ENCODE assay signal across 8 cellular contexts in the genomic region with DNA sequence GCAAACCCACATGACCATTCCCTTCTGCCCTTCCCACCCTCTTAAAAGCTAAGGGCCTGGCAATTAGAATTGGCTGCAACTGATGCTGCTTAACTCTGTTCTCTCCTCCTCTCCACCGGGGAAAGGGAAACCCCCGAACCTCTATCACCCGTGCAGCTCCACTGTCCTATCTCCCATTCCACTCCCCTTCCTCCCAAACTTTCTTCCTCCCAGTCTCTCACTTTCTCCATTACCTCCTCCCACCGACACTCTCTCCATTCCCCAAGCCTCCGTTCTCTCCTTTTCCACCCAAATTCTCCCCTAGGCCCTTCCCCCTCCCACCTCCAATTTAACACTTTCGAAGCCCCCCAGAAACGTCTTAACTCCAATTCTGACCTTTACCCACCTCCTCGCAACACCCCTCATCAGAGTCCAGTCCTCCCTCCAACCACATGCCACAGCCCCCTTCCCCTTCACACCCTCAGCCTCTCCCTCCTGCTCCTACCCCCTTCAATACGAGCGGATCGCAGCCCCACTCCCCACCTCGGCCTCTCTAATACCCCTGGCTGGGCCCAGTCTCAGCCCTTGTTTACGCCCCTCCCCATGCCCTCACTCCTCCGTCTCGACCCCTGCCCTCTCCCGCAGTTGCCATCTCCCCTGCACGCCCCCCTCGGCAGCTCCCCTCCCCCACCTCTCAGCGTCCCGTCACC. TPM values are rescaled to one million over a fixed set of nuclear protein-coding genes. Genes with fewer than 3 reads are reported as not detected.
DNase-seq lines count a peak whose midpoint lies in the region; ATAC-seq, FAIRE-seq and TF ChIP-seq lines count a peak whose summit lies in the region.

No MANE protein-coding gene starts in this region.

- peak overlapping the region; percentile 80 for H3K27ac ChIP-seq in CD8-positive, alpha-beta T cell (ENCODE audit: low read depth, low read length)
- H3K27ac ChIP-seq in HepG2 (ENCODE audit: extremely low read length, insufficient read depth, low read length) (peak overlapping the region; percentile 90), upper lobe of left lung (peak overlapping the region; percentile 97 to 100 (median 98))

- H3K36me3 Mint-ChIP-seq in CD8-positive, alpha-beta T cell = peaks cover 32% of the 10 kb centered on the region
- peaks cover 25% of the 10 kb centered on the region for H3K36me3 Mint-ChIP-seq in activated T-cell treated with anti-CD3 and anti-CD28 coated beads, Interleukin-2, amount 50 U/mL, for 4 hours (ENCODE audit: insufficient read depth)

- peaks cover 56% of the 10 kb centered on the region for H3K4me1 Mint-ChIP-seq in CD8-positive, alpha-beta T cell (ENCODE audit: low read depth)
- H3K4me1 Mint-ChIP-seq in activated T-cell treated with anti-CD3 and anti-CD28 coated beads, Interleukin-2, amount 50 U/mL, for 4 hours (ENCODE audit: low read depth) = peaks cover 50% of the 10 kb centered on the region

- H3K4me3 Mint-ChIP-seq in CD8-positive, alpha-beta T cell = no peak overlapping the region
- H3K4me3 Mint-ChIP-seq in activated T-cell treated with anti-CD3 and anti-CD28 coated beads, Interleukin-2, amount 50 U/mL, for 4 hours = no peak overlapping the region

- H3K4me1 ChIP-seq in CD8-positive, alpha-beta T cell (ENCODE audit: insufficient read depth, low read length) = peaks cover 55% of the 10 kb centered on the region
- H3K4me1 ChIP-seq in HepG2 (ENCODE audit: insufficient read depth, low read length) (peaks cover 27% of the 10 kb centered on the region), upper lobe of left lung (peaks cover 39 to 60% (median 53%) of the 10 kb centered on the region in 4 donors)

- in situ Hi-C loops in HepG2 (cut with HindIII; ENCODE audit: extremely low pct_ligation_motif_present, low pct_unique_long_range_greater_than_20kb) = no loop called here

- no peak overlapping the region for H3K27ac Mint-ChIP-seq in CD8-positive, alpha-beta T cell

- no TSS peak for BruUV-seq in HepG2 (replicated peaks; lab: Mats Ljungman, UMichigan)

- H3K9me3 ChIP-seq in CD8-positive, alpha-beta T cell (ENCODE audit: low read length) = no peaks in the 10 kb centered on the region
- H3K9me3 ChIP-seq in HepG2 (ENCODE audit: low read length) = no peaks in the 10 kb centered on the region
- H3K9me3 ChIP-seq in upper lobe of left lung = no peaks in the 10 kb centered on the region

- H4K20me1 ChIP-seq in HepG2 (ENCODE audit: insufficient read depth, low read length) = no peaks in the 10 kb centered on the region

- no peak for TF ChIP-seq POLR2A in HepG2 (IDR thresholded peaks at IDR 0.05; ENCODE audit: insufficient read depth in 1 of 2, low read depth in 2 of 2, low read length in 2 of 2)
- no peak for TF ChIP-seq POLR2A in upper lobe of left lung (IDR thresholded peaks at IDR 0.05)

- no peak overlapping the region for H2AFZ ChIP-seq in HepG2 (ENCODE audit: low read length)

- no peaks in the 10 kb centered on the region for H3K27me3 ChIP-seq in CD8-positive, alpha-beta T cell (ENCODE audit: insufficient read depth, low read length)
- H3K27me3 ChIP-seq in bronchial epithelial cell (ENCODE audit: control insufficient read depth, insufficient read depth, low read length) (no peaks in the 10 kb centered on the region), HepG2 (ENCODE audit: control insufficient read depth in 1 of 2, insufficient read depth in 2 of 2, low read length in 2 of 2) (no peaks in the 10 kb centered on the region; a peak in 1 of 5 replicates), upper lobe of left lung (no peaks in the 10 kb centered on the region)

- no peaks in the 10 kb centered on the region for H3K27me3 Mint-ChIP-seq in CD8-positive, alpha-beta T cell (ENCODE audit: low read depth)
- H3K27me3 Mint-ChIP-seq in activated T-cell treated with anti-CD3 and anti-CD28 coated beads, Interleukin-2, amount 50 U/mL, for 4 hours (ENCODE audit: low read depth) = no peaks in the 10 kb centered on the region

- H3K9me3 Mint-ChIP-seq in CD8-positive, alpha-beta T cell = no peaks in the 10 kb centered on the region
- no peaks in the 10 kb centered on the region for H3K9me3 Mint-ChIP-seq in activated T-cell treated with anti-CD3 and anti-CD28 coated beads, Interleukin-2, amount 50 U/mL, for 4 hours

- H3K79me2 ChIP-seq in HepG2 (ENCODE audit: insufficient read depth, low read length) = peaks cover 36% of the 10 kb centered on the region

- H3K4me2 ChIP-seq in HepG2 (ENCODE audit: low read depth, low read length) = peak overlapping the region; percentile 72

- TF ChIP-seq RAD21 in HepG2 (CRISPR knock-in tag; IDR thresholded peaks at IDR 0.05) = no peak

- no peak for TF ChIP-seq EP300 in HepG2 (IDR thresholded peaks at IDR 0.05; ENCODE audit: low read depth in 2 of 2, low read length in 2 of 2)
- no peak for TF ChIP-seq EP300 in HepG2 (CRISPR knock-in tag; IDR thresholded peaks at IDR 0.05; ENCODE audit: borderline replicate concordance)
- TF ChIP-seq EP300 in upper lobe of left lung (IDR thresholded peaks at IDR 0.05) = no peak

- intact Hi-C loops in CD8-positive, alpha-beta T cell (cut with DNase I, micrococcal nuclease) = loop anchor here (1.0 to 10.0 kb wide), 12 partner anchors 14 to 867 kb away; partner anchors contain the start of genes NIT1 (in 2 of the 2), PFDN2 (in 2 of the 2), PPOX (in 2 of the 2) and UFC1 (in 2 of the 2)
- intact Hi-C loops in HepG2 (cut with micrococcal nuclease; ENCODE audit: unreplicated experiment) = loop anchor here (2.0 to 10.0 kb wide), 2 partner anchors 21 to 137 kb away; partner anchors contain the start of gene UFC1

- no peaks in the 10 kb centered on the region for H3K36me3 ChIP-seq in CD8-positive, alpha-beta T cell (ENCODE audit: insufficient read depth, low read length)
- H3K36me3 ChIP-seq in bronchial epithelial cell (ENCODE audit: control insufficient read depth, insufficient read depth, low read length) (no peaks in the 10 kb centered on the region), HepG2 (replicated peaks in 1 of 2; ENCODE audit: control insufficient read depth in 1 of 2, insufficient read depth in 2 of 2, low read length in 2 of 2) (peaks cover 2 to 16% of the 10 kb centered on the region in 2 experiments; a peak in 3 of 5 replicates), upper lobe of left lung (peaks cover 6 to 33% (median 11%) of the 10 kb centered on the region in 4 donors)

- peak overlapping the region; percentile 97 for H3K4me3 ChIP-seq in CD8-positive, alpha-beta T cell (ENCODE audit: low read depth, low read length)
- H3K4me3 ChIP-seq in bronchial epithelial cell (ENCODE audit: low read depth, low read length) (peak overlapping the region; percentile 78), HepG2 (replicated peaks in 1 of 3; ENCODE audit: insufficient read depth in 1 of 3, low read depth in 2 of 3, low read length in 3 of 3) (peak overlapping the region; percentile 79 to 82 (median 80)), upper lobe of left lung (peak overlapping the region; percentile 65 to 88 (median 78))

- POLR2A ChIA-PET in CD8-positive, alpha-beta T cell (lab: Charles Lee) = interaction anchor here (0.6 to 3.7 kb wide), 13 partner anchors 11 to 93 kb away, joined by 3 to 20 read pairs (median 6); partner anchors contain the start of genes ARHGAP30, NIT1, PFDN2 and PPOX
- POLR2A ChIA-PET in HepG2 (lab: Yijun Ruan, JAX) = interaction anchor here (0.6 to 3.5 kb wide), 13 partner anchors 9 to 182 kb away, joined by 3 to 43 read pairs (median 7); partner anchors contain the start of genes APOA2, B4GALT3, F11R and KLHDC9

- CTCF ChIA-PET in CD8-positive, alpha-beta T cell (lab: Charles Lee) = interaction anchor here (1.4 to 1.8 kb wide), 3 partner anchors 10 to 60 kb away, joined by 3 to 4 read pairs (median 4); no protein-coding TSS in a partner anchor
- CTCF ChIA-PET in HepG2 (lab: Yijun Ruan, JAX; ENCODE audit: low intra/inter-chr PET ratio, low total read pairs) = no interaction called here

- FAIRE-seq in bronchial epithelial cell (lab: Jason Lieb, UNC) (no peak), HepG2 (lab: Jason Lieb, UNC) (peak; percentile 50)

- no peak for TF ChIP-seq CTCF in CD8-positive, alpha-beta T cell (IDR thresholded peaks at IDR 0.05)
- TF ChIP-seq CTCF in bronchial epithelial cell (IDR thresholded peaks at IDR 0.05; ENCODE audit: insufficient read depth, low read length, severe bottlenecking) (no peak), HepG2 (CRISPR knock-in tag; IDR thresholded peaks at IDR 0.05) (no peak), upper lobe of left lung (IDR thresholded peaks at IDR 0.05) (no peak)

- peak overlapping the region; percentile 85 for H3K9ac ChIP-seq in HepG2 (ENCODE audit: insufficient read depth, low read depth, low read length)

- 2% methylated on average over 20 of the region's 20 CpGs for WGBS in HepG2 (ENCODE audit: low lambda C conversion rate)
- 0 to 1% methylated on average over 20 of the region's 20 CpGs for WGBS in upper lobe of left lung, 2 donors

- no peak for ATAC-seq in CD8-positive, alpha-beta T cell
- ATAC-seq in HepG2 (peak; percentile 44), upper lobe of left lung (ENCODE audit: low FRiP score in 2 of 2) (peak; percentile 29 to 58)
- ATAC-seq in activated T-cell treated with anti-CD3 and anti-CD28 coated beads, Interleukin-2, amount 50 U/mL, for 4 hours = no peak

- peak in 1 of 7 experiments; percentile 21 for DNase-seq in CD8-positive, alpha-beta T cell
- DNase-seq in HuH-7.5 (ENCODE audit: low spot score) (peak; percentile 12), bronchial epithelial cell (ENCODE audit: low read depth) (peak; percentile 23), HepG2 (ENCODE audit: low spot score) (no peak), upper lobe of left lung (peak in 1 of 2 donors; percentile 41), NCI-H2196 treated with DMSO at 0.1 percent for 48 hours (lab: John Stamatoyannopoulos, UW; ENCODE audit: unreplicated experiment) (no peak), 8988T (no peak)
- DNase-seq in activated T-cell treated with anti-CD3 and anti-CD28 coated beads, Interleukin-2, amount 50 U/mL, for 4 hours = no peak

RNA-seq across cellular contexts. Expression of gene DEDD, which starts 0.6 kb away (rescaled TPM):
- 10 to 100 TPM; 32.4 to 34.6 TPM for total RNA-seq in CD8-positive, alpha-beta T cell
- 26.9 and 31.9 TPM in 2 replicates for total RNA-seq in bronchial epithelial cell
- 12.6 and 14.0 TPM in 2 replicates for total RNA-seq in HepG2 (2016; rRNA removed; fragmentation: Illumina TruSeq; extraction: Trizol)
- 10.4 and 11.2 TPM in 2 replicates for total RNA-seq in HepG2 (2016; cell fraction: cytosol; rRNA removed; fragmentation: Illumina TruSeq; extraction: Trizol; ENCODE audit: low read depth)
- 12.4 and 13.9 TPM in 2 replicates for total RNA-seq in HepG2 (2016; cell fraction: insoluble cytoplasmic fraction; rRNA removed; fragmentation: Illumina TruSeq; extraction: Trizol)
- total RNA-seq in HepG2 (2016; cell fraction: membrane; rRNA removed; fragmentation: Illumina TruSeq; extraction: Trizol) = 19.7 and 22.4 TPM in 2 replicates
- 8.9 and 9.2 TPM in 2 replicates for total RNA-seq in HepG2 (2016; cell fraction: nucleus; rRNA removed; fragmentation: Illumina TruSeq; extraction: Trizol)
- polyA plus RNA-seq in HepG2 (2011; rRNA removed) = 27.8 and 31.2 TPM in 2 replicates
- 29.3 and 33.3 TPM in 2 replicates for polyA plus RNA-seq in HepG2 (2011; cell fraction: cytosol; rRNA removed)
- 29.8 and 35.1 TPM in 2 replicates for polyA plus RNA-seq in HepG2 (2011; cell fraction: nucleus; rRNA removed)
- 19.2 and 24.0 TPM in 2 replicates for polyA plus RNA-seq in HepG2 (2012)
- 19.6 and 23.3 TPM in 2 replicates for polyA plus RNA-seq in HepG2 (2016; cell fraction: cytosol; fragmentation: Illumina TruSeq; extraction: Trizol; ENCODE audit: low read depth)
- 24.1 and 24.5 TPM in 2 replicates for polyA plus RNA-seq in HepG2 (2016; cell fraction: insoluble cytoplasmic fraction; fragmentation: Illumina TruSeq; extraction: Trizol; ENCODE audit: low read depth)
- polyA plus RNA-seq in HepG2 (2016; cell fraction: membrane; fragmentation: Illumina TruSeq; extraction: Trizol; ENCODE audit: low read depth) = 33.8 and 34.9 TPM in 2 replicates
- 33.1 and 36.8 TPM in 2 replicates for polyA plus RNA-seq in HepG2 (2016; cell fraction: nucleus; fragmentation: Illumina TruSeq; extraction: Trizol; ENCODE audit: insufficient read depth, low read depth)
- 67.8 and 81.3 TPM in 2 replicates for polyA minus RNA-seq in HepG2 (2011; rRNA and poly(A)+ RNA removed; ENCODE audit: low replicate concordance)
- 11.9 and 13.8 TPM in 2 replicates for polyA minus RNA-seq in HepG2 (2011; cell fraction: cytosol; rRNA and poly(A)+ RNA removed)
- polyA minus RNA-seq in HepG2 (2011; cell fraction: nucleus; rRNA and poly(A)+ RNA removed) = 9.1 and 13.8 TPM in 2 replicates
- 10 to 100 TPM; 26.7 to 45.1 (median 35.1) TPM for total RNA-seq in upper lobe of left lung
- 10 to 100 TPM; 50.7 to 56.7 (median 51.2) TPM for total RNA-seq in activated T-cell treated with anti-CD3 and anti-CD28 coated beads, Interleukin-2, amount 50 U/mL, for 4 hours

RNA-seq across cellular contexts. Expression of gene NIT1, which starts 14.0 kb away (rescaled TPM):
- total RNA-seq in CD8-positive, alpha-beta T cell = 10 to 100 TPM; 11.5 to 12.8 TPM
- 40.5 and 58.2 TPM in 2 replicates for total RNA-seq in bronchial epithelial cell
- 30.0 and 31.0 TPM in 2 replicates for total RNA-seq in HepG2 (2016; rRNA removed; fragmentation: Illumina TruSeq; extraction: Trizol)
- total RNA-seq in HepG2 (2016; cell fraction: cytosol; rRNA removed; fragmentation: Illumina TruSeq; extraction: Trizol; ENCODE audit: low read depth) = 7.1 and 7.8 TPM in 2 replicates
- 27.7 and 32.6 TPM in 2 replicates for total RNA-seq in HepG2 (2016; cell fraction: insoluble cytoplasmic fraction; rRNA removed; fragmentation: Illumina TruSeq; extraction: Trizol)
- 12.3 and 13.2 TPM in 2 replicates for total RNA-seq in HepG2 (2016; cell fraction: membrane; rRNA removed; fragmentation: Illumina TruSeq; extraction: Trizol)
- total RNA-seq in HepG2 (2016; cell fraction: nucleus; rRNA removed; fragmentation: Illumina TruSeq; extraction: Trizol) = 29.0 and 31.9 TPM in 2 replicates
- 22.7 and 29.2 TPM in 2 replicates for polyA plus RNA-seq in HepG2 (2011; rRNA removed)
- 20.1 and 24.6 TPM in 2 replicates for polyA plus RNA-seq in HepG2 (2011; cell fraction: cytosol; rRNA removed)
- polyA plus RNA-seq in HepG2 (2011; cell fraction: nucleus; rRNA removed) = 86.9 and 94.3 TPM in 2 replicates
- polyA plus RNA-seq in HepG2 (2012) = 28.0 and 30.9 TPM in 2 replicates
- 7.2 and 7.6 TPM in 2 replicates for polyA plus RNA-seq in HepG2 (2016; cell fraction: cytosol; fragmentation: Illumina TruSeq; extraction: Trizol; ENCODE audit: low read depth)
- polyA plus RNA-seq in HepG2 (2016; cell fraction: insoluble cytoplasmic fraction; fragmentation: Illumina TruSeq; extraction: Trizol; ENCODE audit: low read depth) = 35.3 and 36.4 TPM in 2 replicates
- 8.8 and 9.8 TPM in 2 replicates for polyA plus RNA-seq in HepG2 (2016; cell fraction: membrane; fragmentation: Illumina TruSeq; extraction: Trizol; ENCODE audit: low read depth)
- polyA plus RNA-seq in HepG2 (2016; cell fraction: nucleus; fragmentation: Illumina TruSeq; extraction: Trizol; ENCODE audit: insufficient read depth, low read depth) = 46.7 and 52.4 TPM in 2 replicates
- polyA minus RNA-seq in HepG2 (2011; rRNA and poly(A)+ RNA removed; ENCODE audit: low replicate concordance) = 42.0 and 54.5 TPM in 2 replicates
- 9.2 and 9.4 TPM in 2 replicates for polyA minus RNA-seq in HepG2 (2011; cell fraction: cytosol; rRNA and poly(A)+ RNA removed)
- polyA minus RNA-seq in HepG2 (2011; cell fraction: nucleus; rRNA and poly(A)+ RNA removed) = 23.0 and 26.6 TPM in 2 replicates
- 10 to 100 TPM; 21.2 to 62.9 (median 40.7) TPM for total RNA-seq in upper lobe of left lung
- total RNA-seq in activated T-cell treated with anti-CD3 and anti-CD28 coated beads, Interleukin-2, amount 50 U/mL, for 4 hours = 10 to 100 TPM; 41.4 to 51.8 (median 42.2) TPM

RNA-seq across cellular contexts. Expression of gene PFDN2, which starts 14.0 kb away (rescaled TPM):
- total RNA-seq in CD8-positive, alpha-beta T cell = 10 to 100 TPM; 64.7 to 75.5 TPM
- total RNA-seq in bronchial epithelial cell (204 and 224 TPM in 2 replicates), HepG2 (2016; rRNA removed; fragmentation: Illumina TruSeq; extraction: Trizol) (63.6 and 90.3 TPM in 2 replicates), upper lobe of left lung (10 to 100 TPM; 17.8 to 55.9 (median 41.4) TPM)
- 42.8 and 47.2 TPM in 2 replicates for total RNA-seq in HepG2 (2016; cell fraction: cytosol; rRNA removed; fragmentation: Illumina TruSeq; extraction: Trizol; ENCODE audit: low read depth)
- total RNA-seq in HepG2 (2016; cell fraction: insoluble cytoplasmic fraction; rRNA removed; fragmentation: Illumina TruSeq; extraction: Trizol) = 69.1 and 94.1 TPM in 2 replicates
- total RNA-seq in HepG2 (2016; cell fraction: membrane; rRNA removed; fragmentation: Illumina TruSeq; extraction: Trizol) = 38.8 and 43.9 TPM in 2 replicates
- total RNA-seq in HepG2 (2016; cell fraction: nucleus; rRNA removed; fragmentation: Illumina TruSeq; extraction: Trizol) = 22.5 and 26.3 TPM in 2 replicates
- 51.0 and 62.6 TPM in 2 replicates for polyA plus RNA-seq in HepG2 (2011; rRNA removed)
- polyA plus RNA-seq in HepG2 (2011; cell fraction: cytosol; rRNA removed) = 106 and 118 TPM in 2 replicates
- 15.6 and 18.7 TPM in 2 replicates for polyA plus RNA-seq in HepG2 (2011; cell fraction: nucleus; rRNA removed)
- 89.3 and 89.5 TPM in 2 replicates for polyA plus RNA-seq in HepG2 (2012)
- polyA plus RNA-seq in HepG2 (2016; cell fraction: cytosol; fragmentation: Illumina TruSeq; extraction: Trizol; ENCODE audit: low read depth) = 34.9 and 42.4 TPM in 2 replicates
- 172 and 184 TPM in 2 replicates for polyA plus RNA-seq in HepG2 (2016; cell fraction: insoluble cytoplasmic fraction; fragmentation: Illumina TruSeq; extraction: Trizol; ENCODE audit: low read depth)
- polyA plus RNA-seq in HepG2 (2016; cell fraction: membrane; fragmentation: Illumina TruSeq; extraction: Trizol; ENCODE audit: low read depth) = 42.5 and 42.9 TPM in 2 replicates
- polyA plus RNA-seq in HepG2 (2016; cell fraction: nucleus; fragmentation: Illumina TruSeq; extraction: Trizol; ENCODE audit: insufficient read depth, low read depth) = 86.6 and 87.7 TPM in 2 replicates
- polyA minus RNA-seq in HepG2 (2011; rRNA and poly(A)+ RNA removed; ENCODE audit: low replicate concordance) = 5.2 and 9.4 TPM in 2 replicates
- polyA minus RNA-seq in HepG2 (2011; cell fraction: cytosol; rRNA and poly(A)+ RNA removed) = 13.5 and 14.1 TPM in 2 replicates
- polyA minus RNA-seq in HepG2 (2011; cell fraction: nucleus; rRNA and poly(A)+ RNA removed) = 6.7 and 7.2 TPM in 2 replicates
- 100 to 1,000 TPM; 231 to 238 (median 235) TPM for total RNA-seq in activated T-cell treated with anti-CD3 and anti-CD28 coated beads, Interleukin-2, amount 50 U/mL, for 4 hours

RNA-seq across cellular contexts. Expression of gene UFC1, which starts 21.9 kb away (rescaled TPM):
- 10 to 100 TPM; 94.7 to 96.6 TPM for total RNA-seq in CD8-positive, alpha-beta T cell
- total RNA-seq in bronchial epithelial cell (93.5 and 94.3 TPM in 2 replicates), HepG2 (2016; rRNA removed; fragmentation: Illumina TruSeq; extraction: Trizol) (72.8 and 96.5 TPM in 2 replicates), upper lobe of left lung (10 to 100 TPM; 32.5 to 95.6 (median 75.6) TPM)
- total RNA-seq in HepG2 (2016; cell fraction: cytosol; rRNA removed; fragmentation: Illumina TruSeq; extraction: Trizol; ENCODE audit: low read depth) = 44.5 and 47.4 TPM in 2 replicates
- 74.8 and 106 TPM in 2 replicates for total RNA-seq in HepG2 (2016; cell fraction: insoluble cytoplasmic fraction; rRNA removed; fragmentation: Illumina TruSeq; extraction: Trizol)
- 66.5 and 67.4 TPM in 2 replicates for total RNA-seq in HepG2 (2016; cell fraction: membrane; rRNA removed; fragmentation: Illumina TruSeq; extraction: Trizol)
- total RNA-seq in HepG2 (2016; cell fraction: nucleus; rRNA removed; fragmentation: Illumina TruSeq; extraction: Trizol) = 29.7 and 32.7 TPM in 2 replicates
- polyA plus RNA-seq in HepG2 (2011; rRNA removed) = 70.1 and 85.2 TPM in 2 replicates
- polyA plus RNA-seq in HepG2 (2011; cell fraction: cytosol; rRNA removed) = 87.7 and 127 TPM in 2 replicates
- 26.3 and 26.8 TPM in 2 replicates for polyA plus RNA-seq in HepG2 (2011; cell fraction: nucleus; rRNA removed)
- 77.3 and 83.1 TPM in 2 replicates for polyA plus RNA-seq in HepG2 (2012)
- polyA plus RNA-seq in HepG2 (2016; cell fraction: cytosol; fragmentation: Illumina TruSeq; extraction: Trizol; ENCODE audit: low read depth) = 66.3 and 72.4 TPM in 2 replicates
- polyA plus RNA-seq in HepG2 (2016; cell fraction: insoluble cytoplasmic fraction; fragmentation: Illumina TruSeq; extraction: Trizol; ENCODE audit: low read depth) = 153 and 176 TPM in 2 replicates
- 96.8 and 104 TPM in 2 replicates for polyA plus RNA-seq in HepG2 (2016; cell fraction: membrane; fragmentation: Illumina TruSeq; extraction: Trizol; ENCODE audit: low read depth)
- 70.4 and 72.5 TPM in 2 replicates for polyA plus RNA-seq in HepG2 (2016; cell fraction: nucleus; fragmentation: Illumina TruSeq; extraction: Trizol; ENCODE audit: insufficient read depth, low read depth)
- 19.4 and 58.8 TPM in 2 replicates for polyA minus RNA-seq in HepG2 (2011; rRNA and poly(A)+ RNA removed; ENCODE audit: low replicate concordance)
- polyA minus RNA-seq in HepG2 (2011; cell fraction: cytosol; rRNA and poly(A)+ RNA removed) = 24.2 and 29.9 TPM in 2 replicates
- 22.3 and 28.7 TPM in 2 replicates for polyA minus RNA-seq in HepG2 (2011; cell fraction: nucleus; rRNA and poly(A)+ RNA removed)
- total RNA-seq in activated T-cell treated with anti-CD3 and anti-CD28 coated beads, Interleukin-2, amount 50 U/mL, for 4 hours = 10 to 100 TPM; 87.5 to 98.8 (median 92.8) TPM

RNA-seq across cellular contexts. Expression of gene USP21, which starts 27.4 kb away (rescaled TPM):
- 10 to 100 TPM; 34.8 to 38.1 TPM for total RNA-seq in CD8-positive, alpha-beta T cell
- total RNA-seq in bronchial epithelial cell (3.9 and 4.7 TPM in 2 replicates), HepG2 (2016; rRNA removed; fragmentation: Illumina TruSeq; extraction: Trizol) (7.4 and 10.1 TPM in 2 replicates), upper lobe of left lung (10 to 100 TPM; 14.1 to 48.2 (median 21.8) TPM)
- total RNA-seq in HepG2 (2016; cell fraction: cytosol; rRNA removed; fragmentation: Illumina TruSeq; extraction: Trizol; ENCODE audit: low read depth) = 8.6 and 9.8 TPM in 2 replicates
- 6.5 and 10.5 TPM in 2 replicates for total RNA-seq in HepG2 (2016; cell fraction: insoluble cytoplasmic fraction; rRNA removed; fragmentation: Illumina TruSeq; extraction: Trizol)
- 17.0 and 23.7 TPM in 2 replicates for total RNA-seq in HepG2 (2016; cell fraction: membrane; rRNA removed; fragmentation: Illumina TruSeq; extraction: Trizol)
- total RNA-seq in HepG2 (2016; cell fraction: nucleus; rRNA removed; fragmentation: Illumina TruSeq; extraction: Trizol) = 17.3 and 17.6 TPM in 2 replicates
- polyA plus RNA-seq in HepG2 (2011; rRNA removed) = 31.0 and 33.1 TPM in 2 replicates
- 14.0 and 19.2 TPM in 2 replicates for polyA plus RNA-seq in HepG2 (2011; cell fraction: cytosol; rRNA removed)
- 157 and 234 TPM in 2 replicates for polyA plus RNA-seq in HepG2 (2011; cell fraction: nucleus; rRNA removed)
- 14.8 and 16.5 TPM in 2 replicates for polyA plus RNA-seq in HepG2 (2012)
- polyA plus RNA-seq in HepG2 (2016; cell fraction: cytosol; fragmentation: Illumina TruSeq; extraction: Trizol; ENCODE audit: low read depth) = 25.1 and 35.9 TPM in 2 replicates
- 15.8 and 21.8 TPM in 2 replicates for polyA plus RNA-seq in HepG2 (2016; cell fraction: insoluble cytoplasmic fraction; fragmentation: Illumina TruSeq; extraction: Trizol; ENCODE audit: low read depth)
- polyA plus RNA-seq in HepG2 (2016; cell fraction: membrane; fragmentation: Illumina TruSeq; extraction: Trizol; ENCODE audit: low read depth) = 48.3 and 50.3 TPM in 2 replicates
- polyA plus RNA-seq in HepG2 (2016; cell fraction: nucleus; fragmentation: Illumina TruSeq; extraction: Trizol; ENCODE audit: insufficient read depth, low read depth) = 65.1 and 67.0 TPM in 2 replicates
- 21.0 and 31.8 TPM in 2 replicates for polyA minus RNA-seq in HepG2 (2011; rRNA and poly(A)+ RNA removed; ENCODE audit: low replicate concordance)
- 8.2 and 8.9 TPM in 2 replicates for polyA minus RNA-seq in HepG2 (2011; cell fraction: cytosol; rRNA and poly(A)+ RNA removed)
- 30.3 and 31.9 TPM in 2 replicates for polyA minus RNA-seq in HepG2 (2011; cell fraction: nucleus; rRNA and poly(A)+ RNA removed)
- total RNA-seq in activated T-cell treated with anti-CD3 and anti-CD28 coated beads, Interleukin-2, amount 50 U/mL, for 4 hours = 10 to 100 TPM; 25.0 to 28.3 (median 27.4) TPM

Comparison
In these comparisons a context has a peak if more than half of its experiments do, and no peak if none do; other contexts are left out.
1. ATAC-seq: peak in HepG2 (single experiment) and upper lobe of left lung (2 of 2); none in CD8-positive, alpha-beta T cell (single experiment) and activated T-cell treated with anti-CD3 and anti-CD28 coated beads, Interleukin-2, amount 50 U/mL, for 4 hours (0 of 2).
2. DNase-seq: peak in HuH-7.5 (single experiment) and bronchial epithelial cell (single experiment); none in HepG2 (single experiment), NCI-H2196 treated with DMSO at 0.1 percent for 48 hours (single experiment), 8988T (single experiment) and activated T-cell treated with anti-CD3 and anti-CD28 coated beads, Interleukin-2, amount 50 U/mL, for 4 hours (single experiment).
3. Peak in every context shown above with its lines, with median percentiles within 50 percentile points of each other: H3K27ac ChIP-seq and H3K4me3 ChIP-seq.